In the genomic region with DNA sequence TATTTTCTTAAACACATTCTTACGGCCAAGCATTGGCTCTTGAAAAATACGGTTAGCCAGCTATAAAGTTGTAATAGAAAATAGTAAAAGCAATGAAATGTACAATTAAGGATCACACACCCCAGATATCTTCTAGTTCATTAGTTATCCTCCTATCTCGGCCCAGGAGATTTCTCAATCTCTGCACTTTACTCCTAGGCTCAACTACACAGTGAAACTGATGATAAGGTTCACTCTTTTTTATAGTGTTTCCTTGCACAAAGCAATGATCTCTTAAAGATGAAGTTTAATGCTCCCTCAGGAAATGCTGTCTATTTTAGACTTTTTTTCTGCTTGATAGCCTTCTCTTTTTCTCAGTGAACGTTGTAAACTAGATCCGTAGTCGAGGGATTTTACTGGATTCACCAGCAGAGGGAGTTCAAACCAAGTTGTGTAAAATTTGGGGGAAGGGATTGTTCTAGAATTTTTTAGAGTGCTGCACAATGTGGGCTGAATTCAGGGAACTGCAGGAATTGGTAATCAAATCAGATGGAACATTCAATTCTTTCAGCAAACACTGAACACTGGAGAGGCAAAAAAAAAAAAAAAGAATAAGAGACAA, we compare ENCODE assay signal across 9 cellular contexts.
DNase-seq lines count a peak whose midpoint lies in the region; ATAC-seq and TF ChIP-seq lines count a peak whose summit lies in the region.
"Had no signal": no experiment of that assay in that cellular context is flagged by ENCODE, and none has a peak within 500 bp of the region (broad histone marks: within the 10 kb centered on the region; RNA-seq: fewer than 3 reads in every experiment).

No MANE protein-coding gene starts in this region.

- peaks cover 6% of the 10 kb centered on the region for H3K9me3 Mint-ChIP-seq in CD8-positive, alpha-beta T cell

- H3K9me3 ChIP-seq in AG04450 (ENCODE audit: control insufficient read depth, insufficient read depth, low read length) (no peaks in the 10 kb centered on the region), SK-N-MC (ENCODE audit: low read depth, low read length) (no peaks in the 10 kb centered on the region), gastrocnemius medialis (no peaks in the 10 kb centered on the region)
- no peaks in the 10 kb centered on the region for H3K9me3 ChIP-seq in CD8-positive, alpha-beta T cell (ENCODE audit: low read length)

- CTCF ChIA-PET in AG04450 (lab: Charles Lee), result no interaction called here
- CTCF ChIA-PET in CD8-positive, alpha-beta T cell (lab: Charles Lee), result no interaction called here

- H3K27ac Mint-ChIP-seq in CD8-positive, alpha-beta T cell, result no peak overlapping the region
- H3K27ac Mint-ChIP-seq: activated CD4-positive, alpha-beta memory T cell treated with anti-CD3 and anti-CD28 coated beads for 36 hours had no signal

- H3K4me1 ChIP-seq in gastrocnemius medialis, result no peaks in the 10 kb centered on the region
- no peaks in the 10 kb centered on the region for H3K4me1 ChIP-seq in CD8-positive, alpha-beta T cell (ENCODE audit: insufficient read depth, low read length)

- H3K4me3 Mint-ChIP-seq in CD8-positive, alpha-beta T cell, result no peak overlapping the region
- H3K4me3 Mint-ChIP-seq: activated CD4-positive, alpha-beta memory T cell treated with anti-CD3 and anti-CD28 coated beads for 36 hours had no signal

- POLR2A ChIA-PET in AG04450 (lab: Yijun Ruan, JAX), result no interaction called here
- POLR2A ChIA-PET in CD8-positive, alpha-beta T cell (lab: Charles Lee), result no interaction called here

- no peak overlapping the region for H3K9ac ChIP-seq in SK-N-MC (ENCODE audit: insufficient read length)

- in situ Hi-C loops in gastrocnemius medialis (cut with MboI; ENCODE audit: low sequenced_read_pairs in 4 of 4), result no loop called here

- H3K4me3 ChIP-seq in AG04450 (ENCODE audit: low read depth, low read length) (no peak overlapping the region), SK-N-MC (no peak overlapping the region), gastrocnemius medialis (no peak overlapping the region)
- no peak overlapping the region for H3K4me3 ChIP-seq in CD8-positive, alpha-beta T cell (ENCODE audit: low read depth, low read length)

- intact Hi-C loops in gastrocnemius medialis (cut with DNase I; ENCODE audit: low total_unique reads), result no loop called here
- intact Hi-C loops in CD8-positive, alpha-beta T cell (cut with DNase I, micrococcal nuclease), result no loop called here

- ATAC-seq in HG03565 (IDR thresholded peaks at IDR 0.05; ENCODE audit: unreplicated experiment) (no peak), gastrocnemius medialis (no peak)
- ATAC-seq in CD8-positive, alpha-beta T cell, result no peak

- DNase-seq in AG04450 (ENCODE audit: low read depth, low spot score), result no peak
- peak; percentile 42 for DNase-seq in H4 (ENCODE audit: low spot score)
- DNase-seq in SK-N-MC (ENCODE audit: low read depth, low spot score), result peak; percentile 22
- peak; percentile 27 for DNase-seq in iPS-NIHi11 (ENCODE audit: low spot score)
- DNase-seq in gastrocnemius medialis, result no peak
- no peak for DNase-seq in NCI-H526 treated with DMSO at 0.1 percent for 48 hours (lab: John Stamatoyannopoulos, UW)
- DNase-seq in CD8-positive, alpha-beta T cell, result no peak
- DNase-seq: activated CD4-positive, alpha-beta memory T cell treated with anti-CD3 and anti-CD28 coated beads for 36 hours had no signal

- no peak for TF ChIP-seq POLR2A in gastrocnemius medialis (IDR thresholded peaks at IDR 0.05)

- H3K27me3 Mint-ChIP-seq in CD8-positive, alpha-beta T cell (ENCODE audit: low read depth), result no peaks in the 10 kb centered on the region
- H3K27me3 Mint-ChIP-seq: activated CD4-positive, alpha-beta memory T cell treated with anti-CD3 and anti-CD28 coated beads for 36 hours had no signal

- no peaks in the 10 kb centered on the region for H3K36me3 Mint-ChIP-seq in CD8-positive, alpha-beta T cell
- H3K36me3 Mint-ChIP-seq: activated CD4-positive, alpha-beta memory T cell treated with anti-CD3 and anti-CD28 coated beads for 36 hours had no signal

- no peaks in the 10 kb centered on the region for H3K4me1 Mint-ChIP-seq in CD8-positive, alpha-beta T cell (ENCODE audit: low read depth)

- no peaks in the 10 kb centered on the region for H3K27me3 ChIP-seq in AG04450 (ENCODE audit: control insufficient read depth, insufficient read depth, low read length)
- no peaks in the 10 kb centered on the region for H3K27me3 ChIP-seq in gastrocnemius medialis
- H3K27me3 ChIP-seq in CD8-positive, alpha-beta T cell (ENCODE audit: insufficient read depth, low read length), result no peaks in the 10 kb centered on the region

- TF ChIP-seq CTCF in AG04450 (IDR thresholded peaks at IDR 0.05; ENCODE audit: low read depth, low read length), result peak; percentile 49
- TF ChIP-seq CTCF in gastrocnemius medialis (IDR thresholded peaks at IDR 0.05 in 4 of 5, conservative IDR thresholded peaks at IDR 0.05 in 1 of 5), result no peak
- TF ChIP-seq CTCF in CD8-positive, alpha-beta T cell (IDR thresholded peaks at IDR 0.05), result no peak

- H3K36me3 ChIP-seq in SK-N-MC (ENCODE audit: insufficient read depth, low read length) (no peaks in the 10 kb centered on the region), gastrocnemius medialis (no peaks in the 10 kb centered on the region)
- no peaks in the 10 kb centered on the region for H3K36me3 ChIP-seq in CD8-positive, alpha-beta T cell (ENCODE audit: insufficient read depth, low read length)

- H3K27ac ChIP-seq in AG04450 (ENCODE audit: low read depth, low read length), result no peak overlapping the region
- no peak overlapping the region for H3K27ac ChIP-seq in SK-N-MC
- H3K27ac ChIP-seq in gastrocnemius medialis, result no peak overlapping the region
- H3K27ac ChIP-seq in CD8-positive, alpha-beta T cell (ENCODE audit: low read depth, low read length), result no peak overlapping the region

Comparison
In these comparisons a context has a peak if more than half of its experiments do, and no peak if none do; other contexts are left out.
1. DNase-seq: peak in H4 (single experiment), SK-N-MC (single experiment) and iPS-NIHi11 (single experiment); none in AG04450 (single experiment), gastrocnemius medialis (0 of 2), NCI-H526 treated with DMSO at 0.1 percent for 48 hours (single experiment) and CD8-positive, alpha-beta T cell (0 of 7).